ENCODE assay signal across 8 cellular contexts in genomic region chr1:164786980-164787833, GRCh38.
DNase-seq lines count a peak whose midpoint lies in the region; TF ChIP-seq lines count a peak whose summit lies in the region.

No MANE protein-coding gene starts in this region.

- in situ Hi-C loops in HAP-1 (cut with MboI; ENCODE audit: low sequenced_read_pairs) = loop anchor here (5.0 to 25.0 kb wide), 4 partner anchors 172 to 1375 kb away; no protein-coding TSS in a partner anchor

- no peaks in the 10 kb centered on the region for H3K36me3 Mint-ChIP-seq in osteocyte (ENCODE audit: unreplicated experiment)

- H3K4me1 ChIP-seq in HAP-1 = peaks cover 37% of the 10 kb centered on the region
- no peaks in the 10 kb centered on the region for H3K4me1 ChIP-seq in Loucy (ENCODE audit: insufficient read depth, low read length, poor library complexity, severe bottlenecking)
- peaks cover 0 to 40% (median 7%) of the 10 kb centered on the region in 4 donors for H3K4me1 ChIP-seq in tibial nerve

- TF ChIP-seq POLR2A in tibial nerve (IDR thresholded peaks at IDR 0.05) = no peak

- no peak overlapping the region for H3K9ac ChIP-seq in Loucy (ENCODE audit: low read depth, low read length, poor library complexity, severe bottlenecking)

- no peaks in the 10 kb centered on the region for H3K36me3 ChIP-seq in HAP-1 (replicated peaks)
- H3K36me3 ChIP-seq in Loucy (ENCODE audit: insufficient read depth, low read length) = no peaks in the 10 kb centered on the region
- H3K36me3 ChIP-seq in tibial nerve = no peaks in the 10 kb centered on the region

- H3K27ac ChIP-seq in tibial nerve = peak overlapping the region in 1 of 4 donors; percentile 41

- H3K9me3 Mint-ChIP-seq in osteocyte (ENCODE audit: unreplicated experiment) = no peaks in the 10 kb centered on the region

- no peaks in the 10 kb centered on the region for H3K79me2 ChIP-seq in Loucy (ENCODE audit: insufficient read depth, low read length)

- H2AFZ ChIP-seq in Loucy (ENCODE audit: low read length) = peak overlapping the region; percentile 95

- no peaks in the 10 kb centered on the region for H3K9me2 ChIP-seq in Loucy (replicated peaks; ENCODE audit: low read depth, low read length)

- H3K4me1 Mint-ChIP-seq in osteocyte (ENCODE audit: unreplicated experiment) = peaks cover 18% of the 10 kb centered on the region

- H3K27me3 ChIP-seq in HAP-1 (ENCODE audit: low read depth) (no peaks in the 10 kb centered on the region), Loucy (ENCODE audit: insufficient read depth, low read length, poor library complexity, severe bottlenecking) (no peaks in the 10 kb centered on the region), tibial nerve (no peaks in the 10 kb centered on the region)

- no peak overlapping the region for H3K4me3 Mint-ChIP-seq in osteocyte (ENCODE audit: unreplicated experiment)

- TF ChIP-seq EP300 in tibial nerve (IDR thresholded peaks at IDR 0.05) = peak in 1 of 2 donors; percentile 51

- H3K9me3 ChIP-seq in HAP-1 = no peaks in the 10 kb centered on the region; the same call in 1 of the 2 replicates
- H3K9me3 ChIP-seq in Loucy (ENCODE audit: insufficient read depth, low read depth, low read length) = no peaks in the 10 kb centered on the region
- H3K9me3 ChIP-seq in tibial nerve = no peaks in the 10 kb centered on the region

- H4K20me1 ChIP-seq in Loucy (ENCODE audit: insufficient read depth, low read length, poor library complexity, severe bottlenecking) = no peaks in the 10 kb centered on the region

- H3K4me3 ChIP-seq in HAP-1 (no peak overlapping the region), Loucy (ENCODE audit: low read length, poor library complexity, severe bottlenecking) (no peak overlapping the region), tibial nerve (no peak overlapping the region)

- DNase-seq in GM04504 (ENCODE audit: low read depth) = peak; percentile 49
- peak; percentile 80 to 88 for DNase-seq in HAP-1 (ENCODE audit: low spot score in 2 of 2)
- peak; percentile 3 for DNase-seq in SIG-M5 (lab: John Stamatoyannopoulos, UW)
- DNase-seq in activated naive CD4-positive, alpha-beta T cell treated with Interleukin-2 at 50 U/mL for 16 hours = peak; percentile 39
- peak; percentile 20 for DNase-seq in glomerular endothelial cell (ENCODE audit: extremely low read depth, low read depth, low spot score)
- DNase-seq in osteocyte (ENCODE audit: extremely low spot score, unreplicated experiment) = peak; percentile 89
- peak; percentile 70 to 79 for DNase-seq in tibial nerve (ENCODE audit: low spot score in 2 of 2)

- no peak overlapping the region for H3K27ac Mint-ChIP-seq in osteocyte (ENCODE audit: unreplicated experiment)

- peaks cover 2% of the 10 kb centered on the region for H3K27me3 Mint-ChIP-seq in osteocyte (ENCODE audit: unreplicated experiment)

- TF ChIP-seq CTCF in Loucy (conservative IDR thresholded peaks at IDR 0.05; ENCODE audit: low read length) (peak; percentile 94), osteocyte (IDR thresholded peaks at IDR 0.05) (peak; percentile 94), tibial nerve (IDR thresholded peaks at IDR 0.05) (peak; percentile 86 to 91 (median 90))

- H3F3A ChIP-seq in Loucy (ENCODE audit: low read depth) = no peaks in the 10 kb centered on the region

- WGBS in tibial nerve, 2 donors = 22 to 25% methylated on average over 10 of the region's 10 CpGs

- peak overlapping the region; percentile 25 for H3K4me2 ChIP-seq in Loucy (ENCODE audit: low read depth, low read length, poor library complexity, severe bottlenecking)

Comparison
In these comparisons a context has a peak if more than half of its experiments do, and no peak if none do; other contexts are left out.
1. DNase-seq: peak in every context shown above with its lines; median percentile 89 in osteocyte; 84 in HAP-1; 74 in tibial nerve; 49 in GM04504; 39 in activated naive CD4-positive, alpha-beta T cell treated with Interleukin-2 at 50 U/mL for 16 hours; 20 in glomerular endothelial cell; 3 in SIG-M5.